1 cellular context compared by ENCODE assay signal in the genomic region with DNA sequence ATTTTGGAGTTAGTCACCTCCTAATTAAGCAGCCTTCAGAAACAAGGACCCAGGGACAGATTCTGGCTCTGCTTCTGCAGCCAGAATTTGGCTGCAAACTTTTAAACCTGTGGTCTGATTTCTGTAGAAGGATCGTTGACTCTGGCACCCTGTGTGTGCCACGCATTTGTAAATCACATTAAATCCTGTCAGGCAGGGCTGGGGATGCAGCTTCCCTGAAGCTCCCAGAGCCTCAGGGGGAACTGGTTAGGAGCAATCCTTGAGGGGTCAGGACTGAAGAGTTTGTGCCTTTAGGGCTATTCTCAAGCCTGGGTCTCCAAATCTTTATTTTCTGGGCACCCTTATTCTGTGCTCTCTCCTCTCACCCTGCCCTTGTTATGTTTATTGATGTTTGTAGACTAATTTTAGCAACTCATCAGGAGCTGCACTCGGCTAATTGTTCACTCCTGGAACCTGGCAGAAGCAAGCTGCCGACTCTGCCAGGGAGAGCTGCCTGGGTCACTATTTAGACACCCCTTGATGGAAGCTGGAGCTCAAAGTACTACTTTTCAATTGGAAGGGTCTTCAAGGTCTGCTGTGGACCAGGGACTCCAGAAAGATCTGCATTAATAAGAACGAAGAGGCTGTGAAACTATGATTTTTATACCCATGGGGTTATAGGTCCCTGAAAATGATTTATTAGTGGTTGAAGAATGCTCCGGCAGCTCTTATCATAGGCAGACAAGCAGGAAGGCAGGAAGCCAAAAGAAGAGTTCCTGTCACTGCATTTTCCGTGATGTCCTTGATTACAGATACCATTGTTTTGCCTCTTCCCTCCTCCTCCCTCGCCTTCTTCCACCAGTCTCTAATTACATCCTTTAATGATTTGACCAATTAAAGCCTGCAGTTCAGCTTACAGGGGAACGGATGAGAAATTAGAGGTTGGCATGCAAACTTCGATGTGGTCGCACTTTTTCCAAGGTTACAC.
TF ChIP-seq lines count a peak whose summit lies in the region.

No MANE protein-coding gene starts in this region.

TF ChIP-seq in GM12878, 131 proteins besides CTCF, POLR2A, EP300 and RAD21:
- TF ChIP-seq, protein P1, sequence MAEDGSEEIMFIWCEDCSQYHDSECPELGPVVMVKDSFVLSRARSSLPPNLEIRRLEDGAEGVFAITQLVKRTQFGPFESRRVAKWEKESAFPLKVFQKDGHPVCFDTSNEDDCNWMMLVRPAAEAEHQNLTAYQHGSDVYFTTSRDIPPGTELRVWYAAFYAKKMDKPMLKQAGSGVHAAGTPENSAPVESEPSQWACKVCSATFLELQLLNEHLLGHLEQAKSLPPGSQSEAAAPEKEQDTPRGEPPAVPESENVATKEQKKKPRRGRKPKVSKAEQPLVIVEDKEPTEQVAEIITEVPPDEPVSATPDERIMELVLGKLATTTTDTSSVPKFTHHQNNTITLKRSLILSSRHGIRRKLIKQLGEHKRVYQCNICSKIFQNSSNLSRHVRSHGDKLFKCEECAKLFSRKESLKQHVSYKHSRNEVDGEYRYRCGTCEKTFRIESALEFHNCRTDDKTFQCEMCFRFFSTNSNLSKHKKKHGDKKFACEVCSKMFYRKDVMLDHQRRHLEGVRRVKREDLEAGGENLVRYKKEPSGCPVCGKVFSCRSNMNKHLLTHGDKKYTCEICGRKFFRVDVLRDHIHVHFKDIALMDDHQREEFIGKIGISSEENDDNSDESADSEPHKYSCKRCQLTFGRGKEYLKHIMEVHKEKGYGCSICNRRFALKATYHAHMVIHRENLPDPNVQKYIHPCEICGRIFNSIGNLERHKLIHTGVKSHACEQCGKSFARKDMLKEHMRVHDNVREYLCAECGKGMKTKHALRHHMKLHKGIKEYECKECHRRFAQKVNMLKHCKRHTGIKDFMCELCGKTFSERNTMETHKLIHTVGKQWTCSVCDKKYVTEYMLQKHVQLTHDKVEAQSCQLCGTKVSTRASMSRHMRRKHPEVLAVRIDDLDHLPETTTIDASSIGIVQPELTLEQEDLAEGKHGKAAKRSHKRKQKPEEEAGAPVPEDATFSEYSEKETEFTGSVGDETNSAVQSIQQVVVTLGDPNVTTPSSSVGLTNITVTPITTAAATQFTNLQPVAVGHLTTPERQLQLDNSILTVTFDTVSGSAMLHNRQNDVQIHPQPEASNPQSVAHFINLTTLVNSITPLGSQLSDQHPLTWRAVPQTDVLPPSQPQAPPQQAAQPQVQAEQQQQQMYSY (CRISPR knock-in tag; IDR thresholded peaks at IDR 0.05) = no peak
- TF ChIP-seq SMAD5 (IDR thresholded peaks at IDR 0.05; ENCODE audit: low read depth) (no peak), ZNF384 (IDR thresholded peaks at IDR 0.05; ENCODE audit: borderline replicate concordance, low read depth, low read length) (no peak), CBX3 (IDR thresholded peaks at IDR 0.05; ENCODE audit: borderline replicate concordance, low read depth) (no peak), ZNF274 (IDR thresholded peaks at IDR 0.05; ENCODE audit: insufficient read depth, insufficient read length) (no peak), HDAC2 (IDR thresholded peaks at IDR 0.05) (no peak), MEF2A (IDR thresholded peaks at IDR 0.05; ENCODE audit: insufficient read depth, low read depth, low read length) (no peak), KLF5 (IDR thresholded peaks at IDR 0.05; ENCODE audit: partially characterized antibody) (no peak), POU2F2 (IDR thresholded peaks at IDR 0.05; ENCODE audit: borderline replicate concordance, low read depth, low read length) (no peak), SPI1 (IDR thresholded peaks at IDR 0.05; ENCODE audit: borderline replicate concordance, insufficient read depth, low read depth, low read length) (no peak), YY1 (IDR thresholded peaks at IDR 0.05; ENCODE audit: low read depth, low read length) (no peak), MYC (IDR thresholded peaks at IDR 0.05; ENCODE audit: insufficient read depth, insufficient read length, insufficient replicate concordance, low read length, severe bottlenecking) (no peak), CBFB (IDR thresholded peaks at IDR 0.05; ENCODE audit: low read depth) (no peak), MTA3 (IDR thresholded peaks at IDR 0.05; ENCODE audit: borderline replicate concordance, low read length) (no peak), IKZF1 (conservative IDR thresholded peaks at IDR 0.05) (no peak), NR2C1 (IDR thresholded peaks at IDR 0.05) (no peak), RUNX3 (IDR thresholded peaks at IDR 0.05; ENCODE audit: low read length) (no peak)
- TF ChIP-seq, protein P2, sequence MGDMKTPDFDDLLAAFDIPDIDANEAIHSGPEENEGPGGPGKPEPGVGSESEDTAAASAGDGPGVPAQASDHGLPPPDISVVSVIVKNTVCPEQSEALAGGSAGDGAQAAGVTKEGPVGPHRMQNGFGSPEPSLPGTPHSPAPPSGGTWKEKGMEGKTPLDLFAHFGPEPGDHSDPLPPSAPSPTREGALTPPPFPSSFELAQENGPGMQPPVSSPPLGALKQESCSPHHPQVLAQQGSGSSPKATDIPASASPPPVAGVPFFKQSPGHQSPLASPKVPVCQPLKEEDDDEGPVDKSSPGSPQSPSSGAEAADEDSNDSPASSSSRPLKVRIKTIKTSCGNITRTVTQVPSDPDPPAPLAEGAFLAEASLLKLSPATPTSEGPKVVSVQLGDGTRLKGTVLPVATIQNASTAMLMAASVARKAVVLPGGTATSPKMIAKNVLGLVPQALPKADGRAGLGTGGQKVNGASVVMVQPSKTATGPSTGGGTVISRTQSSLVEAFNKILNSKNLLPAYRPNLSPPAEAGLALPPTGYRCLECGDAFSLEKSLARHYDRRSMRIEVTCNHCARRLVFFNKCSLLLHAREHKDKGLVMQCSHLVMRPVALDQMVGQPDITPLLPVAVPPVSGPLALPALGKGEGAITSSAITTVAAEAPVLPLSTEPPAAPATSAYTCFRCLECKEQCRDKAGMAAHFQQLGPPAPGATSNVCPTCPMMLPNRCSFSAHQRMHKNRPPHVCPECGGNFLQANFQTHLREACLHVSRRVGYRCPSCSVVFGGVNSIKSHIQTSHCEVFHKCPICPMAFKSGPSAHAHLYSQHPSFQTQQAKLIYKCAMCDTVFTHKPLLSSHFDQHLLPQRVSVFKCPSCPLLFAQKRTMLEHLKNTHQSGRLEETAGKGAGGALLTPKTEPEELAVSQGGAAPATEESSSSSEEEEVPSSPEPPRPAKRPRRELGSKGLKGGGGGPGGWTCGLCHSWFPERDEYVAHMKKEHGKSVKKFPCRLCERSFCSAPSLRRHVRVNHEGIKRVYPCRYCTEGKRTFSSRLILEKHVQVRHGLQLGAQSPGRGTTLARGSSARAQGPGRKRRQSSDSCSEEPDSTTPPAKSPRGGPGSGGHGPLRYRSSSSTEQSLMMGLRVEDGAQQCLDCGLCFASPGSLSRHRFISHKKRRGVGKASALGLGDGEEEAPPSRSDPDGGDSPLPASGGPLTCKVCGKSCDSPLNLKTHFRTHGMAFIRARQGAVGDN (IDR thresholded peaks at IDR 0.05) = no peak
- TF ChIP-seq, protein P3, sequence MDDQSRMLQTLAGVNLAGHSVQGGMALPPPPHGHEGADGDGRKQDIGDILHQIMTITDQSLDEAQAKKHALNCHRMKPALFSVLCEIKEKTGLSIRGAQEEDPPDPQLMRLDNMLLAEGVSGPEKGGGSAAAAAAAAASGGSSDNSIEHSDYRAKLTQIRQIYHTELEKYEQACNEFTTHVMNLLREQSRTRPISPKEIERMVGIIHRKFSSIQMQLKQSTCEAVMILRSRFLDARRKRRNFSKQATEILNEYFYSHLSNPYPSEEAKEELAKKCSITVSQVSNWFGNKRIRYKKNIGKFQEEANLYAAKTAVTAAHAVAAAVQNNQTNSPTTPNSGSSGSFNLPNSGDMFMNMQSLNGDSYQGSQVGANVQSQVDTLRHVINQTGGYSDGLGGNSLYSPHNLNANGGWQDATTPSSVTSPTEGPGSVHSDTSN (IDR thresholded peaks at IDR 0.05; ENCODE audit: insufficient replicate concordance, low read depth, low read length) = no peak
- TF ChIP-seq, protein P4, sequence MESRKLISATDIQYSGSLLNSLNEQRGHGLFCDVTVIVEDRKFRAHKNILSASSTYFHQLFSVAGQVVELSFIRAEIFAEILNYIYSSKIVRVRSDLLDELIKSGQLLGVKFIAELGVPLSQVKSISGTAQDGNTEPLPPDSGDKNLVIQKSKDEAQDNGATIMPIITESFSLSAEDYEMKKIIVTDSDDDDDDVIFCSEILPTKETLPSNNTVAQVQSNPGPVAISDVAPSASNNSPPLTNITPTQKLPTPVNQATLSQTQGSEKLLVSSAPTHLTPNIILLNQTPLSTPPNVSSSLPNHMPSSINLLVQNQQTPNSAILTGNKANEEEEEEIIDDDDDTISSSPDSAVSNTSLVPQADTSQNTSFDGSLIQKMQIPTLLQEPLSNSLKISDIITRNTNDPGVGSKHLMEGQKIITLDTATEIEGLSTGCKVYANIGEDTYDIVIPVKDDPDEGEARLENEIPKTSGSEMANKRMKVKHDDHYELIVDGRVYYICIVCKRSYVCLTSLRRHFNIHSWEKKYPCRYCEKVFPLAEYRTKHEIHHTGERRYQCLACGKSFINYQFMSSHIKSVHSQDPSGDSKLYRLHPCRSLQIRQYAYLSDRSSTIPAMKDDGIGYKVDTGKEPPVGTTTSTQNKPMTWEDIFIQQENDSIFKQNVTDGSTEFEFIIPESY (IDR thresholded peaks at IDR 0.05) = no peak
